Comparison of ENCODE assay signal across 2 cellular contexts in the genomic region with DNA sequence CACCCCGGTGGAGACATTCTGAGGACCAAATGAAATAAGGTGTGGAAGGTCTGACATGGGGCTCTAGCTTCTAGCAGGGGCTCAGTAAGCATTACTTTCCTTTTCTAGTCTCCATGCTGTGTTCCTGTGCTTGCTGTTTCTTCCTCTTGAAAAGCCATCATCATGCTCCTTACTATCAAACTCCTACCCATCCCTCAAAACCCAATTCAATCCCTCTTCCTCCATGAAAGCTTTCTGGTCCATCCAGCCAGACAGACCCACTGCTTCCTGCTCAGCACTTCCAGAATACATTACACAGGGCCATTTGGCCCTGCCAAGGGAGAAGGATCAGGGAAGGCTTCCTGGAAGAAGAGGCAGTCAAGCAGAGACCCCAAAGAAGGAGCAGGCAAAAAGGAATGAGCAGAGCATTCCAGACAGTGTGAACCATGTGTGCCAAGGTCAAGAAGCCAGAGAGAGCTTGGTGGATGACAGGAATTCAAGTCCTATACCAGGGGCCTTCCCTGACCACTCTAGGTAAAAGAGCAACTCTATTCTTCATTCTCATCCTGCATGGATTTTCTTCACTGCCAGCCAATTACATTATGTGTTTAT.
A peak's percentile ranks its signal among the peaks of the same experiment; 100 is the strongest.
TF ChIP-seq lines count a peak whose summit lies in the region.

No MANE protein-coding gene starts in this region.

TF ChIP-seq in A549, 52 proteins besides CTCF, POLR2A, EP300 and RAD21:
- TF ChIP-seq, protein P1, sequence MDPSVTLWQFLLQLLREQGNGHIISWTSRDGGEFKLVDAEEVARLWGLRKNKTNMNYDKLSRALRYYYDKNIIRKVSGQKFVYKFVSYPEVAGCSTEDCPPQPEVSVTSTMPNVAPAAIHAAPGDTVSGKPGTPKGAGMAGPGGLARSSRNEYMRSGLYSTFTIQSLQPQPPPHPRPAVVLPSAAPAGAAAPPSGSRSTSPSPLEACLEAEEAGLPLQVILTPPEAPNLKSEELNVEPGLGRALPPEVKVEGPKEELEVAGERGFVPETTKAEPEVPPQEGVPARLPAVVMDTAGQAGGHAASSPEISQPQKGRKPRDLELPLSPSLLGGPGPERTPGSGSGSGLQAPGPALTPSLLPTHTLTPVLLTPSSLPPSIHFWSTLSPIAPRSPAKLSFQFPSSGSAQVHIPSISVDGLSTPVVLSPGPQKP (IDR thresholded peaks at IDR 0.05; ENCODE audit: low read depth, low read length) = no peak
- TF ChIP-seq JUNB (IDR thresholded peaks at IDR 0.05) (0 out of 2 replicates have a peak, but pooled peaks have one; percentile 5), NR3C1 (IDR thresholded peaks at IDR 0.05) (no peak), ZFP36 (IDR thresholded peaks at IDR 0.05; ENCODE audit: borderline replicate concordance, partially characterized antibody) (peak; percentile 76)

TF ChIP-seq in endothelial cell of umbilical vein, 7 proteins besides CTCF, POLR2A, EP300 and RAD21:
- no peak for TF ChIP-seq JUN (IDR thresholded peaks at IDR 0.05; ENCODE audit: borderline replicate concordance, insufficient read depth, insufficient read length, low read depth)
